ENCODE assay signal across 8 cellular contexts in the genomic region with DNA sequence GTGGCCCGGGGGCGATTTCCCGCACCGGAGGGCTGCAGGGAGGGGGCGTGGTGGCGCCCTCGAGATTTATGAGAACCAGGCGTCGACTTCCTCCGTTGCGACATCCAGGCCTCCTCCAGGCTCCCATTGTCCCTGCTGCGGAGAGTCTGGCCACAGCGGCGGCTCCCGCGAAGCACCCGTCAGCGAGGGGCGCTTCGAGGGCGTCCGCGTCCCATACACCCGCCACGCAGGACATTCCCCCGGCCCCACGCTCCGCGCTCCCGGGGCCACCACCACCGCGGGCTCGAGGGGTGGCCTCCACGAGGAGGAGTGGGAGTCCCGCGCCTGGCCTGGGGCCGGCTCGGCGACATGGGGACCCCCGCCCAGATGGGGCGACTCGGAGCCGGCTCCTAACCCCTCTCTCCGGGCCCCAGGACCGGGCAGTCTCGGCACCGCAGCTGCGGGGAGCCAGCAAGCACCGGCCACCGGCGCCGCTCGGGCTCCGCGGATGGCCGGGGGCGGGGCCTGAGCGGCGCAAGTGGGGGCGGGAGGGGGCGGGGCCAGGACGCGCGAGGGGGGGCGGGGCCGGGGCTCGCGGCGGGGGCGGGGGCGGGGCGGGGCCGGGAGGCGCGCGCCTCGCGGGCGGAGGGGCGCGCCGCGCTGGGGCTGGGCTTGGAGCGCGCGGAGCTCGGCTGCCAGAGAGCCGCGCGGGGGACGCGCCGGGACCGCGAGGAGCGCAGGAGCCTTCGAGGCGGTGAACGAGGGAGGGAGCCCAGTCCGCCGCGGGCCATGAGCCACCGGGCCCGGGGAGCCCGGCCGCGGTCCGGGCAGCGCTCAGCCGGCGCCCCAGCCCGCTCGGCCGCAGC. TPM values are rescaled to one million over a fixed set of nuclear protein-coding genes. Genes with fewer than 3 reads are reported as not detected.
DNase-seq lines count a peak whose midpoint lies in the region; ATAC-seq and TF ChIP-seq lines count a peak whose summit lies in the region.

TSS of gene SH2B2 (plus strand) at position 632 of the 845 bp plus-strand sequence. CDS start 13,683 bp downstream, outside the sequence.

- H3K27me3 Mint-ChIP-seq in activated B cell treated with CpG ODN at 0.5 μM for 24 hours = no peaks in the 10 kb centered on the region

- H3K4me1 Mint-ChIP-seq in activated B cell treated with CpG ODN at 0.5 μM for 24 hours = peaks cover 64% of the 10 kb centered on the region

- CTCF ChIA-PET in activated B cell treated with CpG ODN at 0.5 μM for 24 hours (lab: Charles Lee) = interaction anchor here (0.7 to 2.1 kb wide), 5 partner anchors 21 to 118 kb away, joined by 3 to 10 read pairs (median 3); partner anchors contain the start of gene PRKRIP1

- H3K4me3 ChIP-seq in dorsolateral prefrontal cortex = peak within 1 kb of the TSS; percentile 65 to 98 (median 83)
- H3K4me3 ChIP-seq in liver (ENCODE audit: low read depth in 1 of 3, low read length in 3 of 3) = peak within 1 kb of the TSS; percentile 55 to 73 (median 70)

- POLR2A ChIA-PET in activated B cell treated with CpG ODN at 0.5 μM for 24 hours (lab: Charles Lee) = interaction anchor here (0.5 to 6.0 kb wide), 12 partner anchors 10 to 1397 kb away, joined by 3 to 180 read pairs (median 6); partner anchors contain the start of genes PRKRIP1 and UFSP1

- ATAC-seq in GM19397 (IDR thresholded peaks at IDR 0.05; ENCODE audit: unreplicated experiment) (peak; percentile 26), activated B cell treated with CpG ODN at 0.5 μM for 24 hours (ENCODE audit: low read depth) (peak; percentile 38), GM19395 (IDR thresholded peaks at IDR 0.05; ENCODE audit: unreplicated experiment) (no peak)

- H3K27me3 ChIP-seq in dorsolateral prefrontal cortex = no peaks in the 10 kb centered on the region
- no peaks in the 10 kb centered on the region for H3K27me3 ChIP-seq in liver (ENCODE audit: control insufficient read depth in 4 of 4, insufficient read depth in 4 of 4, low read length in 3 of 4)

- H3K9ac ChIP-seq in liver (ENCODE audit: low read depth in 1 of 2, low read length in 2 of 2) = peak within 1 kb of the TSS; percentile 3 to 20

- no peaks in the 10 kb centered on the region for H3K36me3 Mint-ChIP-seq in activated B cell treated with CpG ODN at 0.5 μM for 24 hours (ENCODE audit: low read depth)

- H3K27ac Mint-ChIP-seq in activated B cell treated with CpG ODN at 0.5 μM for 24 hours = peak within 1 kb of the TSS; percentile 53

- no peaks in the 10 kb centered on the region for H3K9me3 ChIP-seq in liver (ENCODE audit: control insufficient read depth in 4 of 4, low read length in 3 of 4)

- H3K27ac ChIP-seq in C4-2B (peak within 1 kb of the TSS; percentile 65), dorsolateral prefrontal cortex (peak within 1 kb of the TSS in 56 of 59 donors; percentile 52 to 96 (median 86)), liver (ENCODE audit: low read depth in 1 of 2, low read length in 2 of 2) (peak within 1 kb of the TSS; percentile 67 to 75)

- under 1% methylated on average over 114 of the region's 114 CpGs for WGBS in liver

- peak; percentile 51 for DNase-seq in NCI-H1105 (lab: John Stamatoyannopoulos, UW)
- peak; percentile 83 for DNase-seq in activated B cell treated with CpG ODN at 0.5 μM for 24 hours
- DNase-seq in dorsolateral prefrontal cortex = peak in 6 of 10 donors; percentile 29 to 72 (median 52)
- DNase-seq in stimulated activated CD8-positive, alpha-beta memory T cell treated with anti-CD3 and anti-CD28 coated beads, Interleukin-12 subunit alpha, Interleukin-12 subunit beta, amount 100 ng/mL, for 4 hours (ENCODE audit: low read depth) = peak; percentile 37

- peaks cover 5 to 25% (median 14%) of the 10 kb centered on the region in 4 donors for H3K4me1 ChIP-seq in liver (ENCODE audit: control insufficient read depth in 4 of 4, insufficient read depth in 4 of 4, low read length in 3 of 4)

- TF ChIP-seq CTCF in C4-2B (conservative IDR thresholded peaks at IDR 0.05) (no peak), activated B cell treated with CpG ODN at 0.5 μM for 24 hours (IDR thresholded peaks at IDR 0.05) (no peak), dorsolateral prefrontal cortex (IDR thresholded peaks at IDR 0.05 in 54 of 56, conservative IDR thresholded peaks at IDR 0.05 in 2 of 56; ENCODE audit: low read depth in 1 of 56, partially characterized antibody in 56 of 56) (peak in 3 of 56 donors; percentile 4 to 17 (median 10)), liver (IDR thresholded peaks at IDR 0.05; ENCODE audit: low read depth, low read length, missing input control) (no peak)

- peaks cover 0 to 2% (median 0%) of the 10 kb centered on the region in 4 donors for H3K36me3 ChIP-seq in liver (ENCODE audit: control insufficient read depth in 4 of 4, insufficient read depth in 3 of 4, low read depth in 1 of 4, low read length in 3 of 4)

- TF ChIP-seq RAD21 in liver (IDR thresholded peaks at IDR 0.05) = no peak

- H3K4me3 Mint-ChIP-seq in activated B cell treated with CpG ODN at 0.5 μM for 24 hours = peak within 1 kb of the TSS; percentile 83

- intact Hi-C loops in activated B cell treated with CpG ODN at 0.5 μM for 24 hours (cut with micrococcal nuclease) (loop anchor here (1.0 to 5.0 kb wide), 5 partner anchors 21 to 181 kb away; partner anchors contain the start of gene PRKRIP1), dorsolateral prefrontal cortex (cut with DNase I) (no loop called here)

- no peaks in the 10 kb centered on the region for H3K9me3 Mint-ChIP-seq in activated B cell treated with CpG ODN at 0.5 μM for 24 hours

TF ChIP-seq in liver, 16 proteins besides CTCF, POLR2A, EP300 and RAD21:
- TF ChIP-seq EGR1 (IDR thresholded peaks at IDR 0.05; ENCODE audit: low read depth in 2 of 2) (no peak), JUND (IDR thresholded peaks at IDR 0.05) (no peak), GABPA (IDR thresholded peaks at IDR 0.05 in 1 of 2, conservative IDR thresholded peaks at IDR 0.05 in 1 of 2) (no peak), MAX (IDR thresholded peaks at IDR 0.05) (no peak), SP1 (IDR thresholded peaks at IDR 0.05) (no peak), HNF4A (conservative IDR thresholded peaks at IDR 0.05) (no peak), FOXA1 (IDR thresholded peaks at IDR 0.05) (no peak), YY1 (IDR thresholded peaks at IDR 0.05) (no peak), NR2F2 (IDR thresholded peaks at IDR 0.05) (no peak), ATF3 (IDR thresholded peaks at IDR 0.05) (no peak), FOXA2 (IDR thresholded peaks at IDR 0.05) (no peak), HNF4G (IDR thresholded peaks at IDR 0.05) (no peak)
- TF ChIP-seq, protein P1, sequence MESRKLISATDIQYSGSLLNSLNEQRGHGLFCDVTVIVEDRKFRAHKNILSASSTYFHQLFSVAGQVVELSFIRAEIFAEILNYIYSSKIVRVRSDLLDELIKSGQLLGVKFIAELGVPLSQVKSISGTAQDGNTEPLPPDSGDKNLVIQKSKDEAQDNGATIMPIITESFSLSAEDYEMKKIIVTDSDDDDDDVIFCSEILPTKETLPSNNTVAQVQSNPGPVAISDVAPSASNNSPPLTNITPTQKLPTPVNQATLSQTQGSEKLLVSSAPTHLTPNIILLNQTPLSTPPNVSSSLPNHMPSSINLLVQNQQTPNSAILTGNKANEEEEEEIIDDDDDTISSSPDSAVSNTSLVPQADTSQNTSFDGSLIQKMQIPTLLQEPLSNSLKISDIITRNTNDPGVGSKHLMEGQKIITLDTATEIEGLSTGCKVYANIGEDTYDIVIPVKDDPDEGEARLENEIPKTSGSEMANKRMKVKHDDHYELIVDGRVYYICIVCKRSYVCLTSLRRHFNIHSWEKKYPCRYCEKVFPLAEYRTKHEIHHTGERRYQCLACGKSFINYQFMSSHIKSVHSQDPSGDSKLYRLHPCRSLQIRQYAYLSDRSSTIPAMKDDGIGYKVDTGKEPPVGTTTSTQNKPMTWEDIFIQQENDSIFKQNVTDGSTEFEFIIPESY (IDR thresholded peaks at IDR 0.05) = no peak
- TF ChIP-seq, protein P2, sequence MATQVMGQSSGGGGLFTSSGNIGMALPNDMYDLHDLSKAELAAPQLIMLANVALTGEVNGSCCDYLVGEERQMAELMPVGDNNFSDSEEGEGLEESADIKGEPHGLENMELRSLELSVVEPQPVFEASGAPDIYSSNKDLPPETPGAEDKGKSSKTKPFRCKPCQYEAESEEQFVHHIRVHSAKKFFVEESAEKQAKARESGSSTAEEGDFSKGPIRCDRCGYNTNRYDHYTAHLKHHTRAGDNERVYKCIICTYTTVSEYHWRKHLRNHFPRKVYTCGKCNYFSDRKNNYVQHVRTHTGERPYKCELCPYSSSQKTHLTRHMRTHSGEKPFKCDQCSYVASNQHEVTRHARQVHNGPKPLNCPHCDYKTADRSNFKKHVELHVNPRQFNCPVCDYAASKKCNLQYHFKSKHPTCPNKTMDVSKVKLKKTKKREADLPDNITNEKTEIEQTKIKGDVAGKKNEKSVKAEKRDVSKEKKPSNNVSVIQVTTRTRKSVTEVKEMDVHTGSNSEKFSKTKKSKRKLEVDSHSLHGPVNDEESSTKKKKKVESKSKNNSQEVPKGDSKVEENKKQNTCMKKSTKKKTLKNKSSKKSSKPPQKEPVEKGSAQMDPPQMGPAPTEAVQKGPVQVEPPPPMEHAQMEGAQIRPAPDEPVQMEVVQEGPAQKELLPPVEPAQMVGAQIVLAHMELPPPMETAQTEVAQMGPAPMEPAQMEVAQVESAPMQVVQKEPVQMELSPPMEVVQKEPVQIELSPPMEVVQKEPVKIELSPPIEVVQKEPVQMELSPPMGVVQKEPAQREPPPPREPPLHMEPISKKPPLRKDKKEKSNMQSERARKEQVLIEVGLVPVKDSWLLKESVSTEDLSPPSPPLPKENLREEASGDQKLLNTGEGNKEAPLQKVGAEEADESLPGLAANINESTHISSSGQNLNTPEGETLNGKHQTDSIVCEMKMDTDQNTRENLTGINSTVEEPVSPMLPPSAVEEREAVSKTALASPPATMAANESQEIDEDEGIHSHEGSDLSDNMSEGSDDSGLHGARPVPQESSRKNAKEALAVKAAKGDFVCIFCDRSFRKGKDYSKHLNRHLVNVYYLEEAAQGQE (IDR thresholded peaks at IDR 0.05) = no peak
TF ChIP-seq in liver: peak in this region for 0.

RNA-seq across cellular contexts. Expression of gene SH2B2, which starts in this region (rescaled TPM):
- total RNA-seq in activated B cell treated with CpG ODN at 0.5 μM for 24 hours = 28.2 and 32.1 TPM in 2 replicates
- 10 to 100 TPM in 22 of 120 experiments, 1 to 10 TPM in 98; 2.5 to 15.8 (median 7.9) TPM for total RNA-seq in dorsolateral prefrontal cortex
- total RNA-seq in liver = 1 to 10 TPM; 1.0 to 1.4 TPM
- polyA plus RNA-seq in liver = under 1 TPM in 1 of 2 donors, not detected in 1; 0.65 TPM
